In genomic region chr4:152165851-152166250, GRCh38 we compare ENCODE assay signal across 21 cellular contexts.
DNase-seq lines count a peak whose midpoint lies in the region; ATAC-seq and TF ChIP-seq lines count a peak whose summit lies in the region.
"Had no signal": no experiment of that assay in that cellular context is flagged by ENCODE, and none has a peak within 500 bp of the region (broad histone marks: within the 10 kb centered on the region; RNA-seq: fewer than 3 reads in every experiment).

No MANE protein-coding gene starts in this region.

- H3K9me3 ChIP-seq in HUES64 (ENCODE audit: insufficient read depth, low read depth, low read length), result no peaks in the 10 kb centered on the region
- no peaks in the 10 kb centered on the region for H3K9me3 ChIP-seq in endodermal cell (ENCODE audit: control insufficient read depth, low read length)
- H3K9me3 ChIP-seq in BE2C, result no peaks in the 10 kb centered on the region
- H3K9me3 ChIP-seq: A549, SJSA1 had no signal

- peaks cover 31% of the 10 kb centered on the region for H3K4me1 ChIP-seq in HUES64 (ENCODE audit: insufficient read depth, low read length)
- no peaks in the 10 kb centered on the region for H3K4me1 ChIP-seq in endodermal cell (ENCODE audit: control insufficient read depth, insufficient read depth, low read length)
- peaks cover 22% of the 10 kb centered on the region for H3K4me1 ChIP-seq in BE2C
- H3K4me1 ChIP-seq: A549, SJSA1 had no signal

- TF ChIP-seq CTCF in endodermal cell (conservative IDR thresholded peaks at IDR 0.05) (no peak), BE2C (IDR thresholded peaks at IDR 0.05; ENCODE audit: low read depth, low read length) (no peak)

- no peak overlapping the region for H3K4me3 Mint-ChIP-seq in endodermal cell
- no peak overlapping the region for H3K4me3 Mint-ChIP-seq in activated naive CD4-positive, alpha-beta T cell treated with anti-CD3 and anti-CD28 coated beads, Interleukin-2, amount 10 ng/mL, durations not matched to agents 7 days and 5 days
- H3K4me3 Mint-ChIP-seq: CD4-positive, alpha-beta memory T cell had no signal

- DNase-seq in endodermal cell (no peak), myocyte (ENCODE audit: low read depth) (peak; percentile 28), BE2C (no peak)
- DNase-seq in activated T-cell treated with anti-CD3 and anti-CD28 coated beads, Interleukin-2, amount 50 U/mL, for 1 hour, result no peak
- DNase-seq in activated naive CD4-positive, alpha-beta T cell treated with anti-CD3 and anti-CD28 coated beads, Interleukin-2, amount 10 ng/mL, durations not matched to agents 7 days and 5 days, result no peak
- DNase-seq: AML-193; C1 segment of cervical spinal cord; CD4-positive, alpha-beta memory T cell; COR-L47; GOT3; HCEC 1CT; NCI-H1105 treated with DMSO at 0.1 percent for 48 hours; NCI-H1930; NCI-H446 treated with DMSO at 0.1 percent for 48 hours; Right ventricle myocardium superior; RPMI8226 had no signal

- no peaks in the 10 kb centered on the region for H3K36me3 Mint-ChIP-seq in endodermal cell (ENCODE audit: low read depth)
- H3K36me3 Mint-ChIP-seq in activated naive CD4-positive, alpha-beta T cell treated with anti-CD3 and anti-CD28 coated beads, Interleukin-2, amount 10 ng/mL, durations not matched to agents 7 days and 5 days, result peaks cover 1% of the 10 kb centered on the region
- H3K36me3 Mint-ChIP-seq: CD4-positive, alpha-beta memory T cell had no signal

- H3K9me3 Mint-ChIP-seq in endodermal cell, result no peaks in the 10 kb centered on the region
- no peaks in the 10 kb centered on the region for H3K9me3 Mint-ChIP-seq in activated naive CD4-positive, alpha-beta T cell treated with anti-CD3 and anti-CD28 coated beads, Interleukin-2, amount 10 ng/mL, durations not matched to agents 7 days and 5 days
- H3K9me3 Mint-ChIP-seq: CD4-positive, alpha-beta memory T cell had no signal

- H3K27ac ChIP-seq in HUES64 (ENCODE audit: low read depth, low read length) (peak overlapping the region; percentile 57; the same call in 1 of the 2 replicates), endodermal cell (ENCODE audit: low read depth, low read length) (no peak overlapping the region)
- H3K27ac ChIP-seq: A549, HL-60, SJSA1 had no signal

- peak overlapping the region; percentile 71 for H3K27ac Mint-ChIP-seq in endodermal cell
- no peak overlapping the region for H3K27ac Mint-ChIP-seq in activated naive CD4-positive, alpha-beta T cell treated with anti-CD3 and anti-CD28 coated beads, Interleukin-2, amount 10 ng/mL, durations not matched to agents 7 days and 5 days

- no peaks in the 10 kb centered on the region for H3K27me3 ChIP-seq in HUES64 (ENCODE audit: insufficient read depth, low read length)
- H3K27me3 ChIP-seq in endodermal cell (ENCODE audit: control insufficient read depth, insufficient read depth, low read length, poor library complexity, severe bottlenecking), result peaks cover 19% of the 10 kb centered on the region
- H3K27me3 ChIP-seq in BE2C, result no peaks in the 10 kb centered on the region
- H3K27me3 ChIP-seq: SJSA1 had no signal

- H3K9ac ChIP-seq in HUES64 (ENCODE audit: low read depth, low read length) (no peak overlapping the region), endodermal cell (ENCODE audit: extremely low read depth, low read length, poor library complexity, severe bottlenecking) (no peak overlapping the region)

- H3K27me3 Mint-ChIP-seq in endodermal cell (ENCODE audit: insufficient read depth), result peaks cover 11% of the 10 kb centered on the region
- H3K27me3 Mint-ChIP-seq in activated naive CD4-positive, alpha-beta T cell treated with anti-CD3 and anti-CD28 coated beads, Interleukin-2, amount 10 ng/mL, durations not matched to agents 7 days and 5 days, result peaks cover 41% of the 10 kb centered on the region

- H3K4me1 Mint-ChIP-seq in endodermal cell, result peaks cover 8% of the 10 kb centered on the region
- H3K4me1 Mint-ChIP-seq in activated naive CD4-positive, alpha-beta T cell treated with anti-CD3 and anti-CD28 coated beads, Interleukin-2, amount 10 ng/mL, durations not matched to agents 7 days and 5 days, result no peaks in the 10 kb centered on the region

- CTCF ChIA-PET in activated naive CD4-positive, alpha-beta T cell treated with anti-CD3 and anti-CD28 coated beads, Interleukin-2, amount 10 ng/mL, durations not matched to agents 7 days and 5 days (lab: Charles Lee), result no interaction called here

- H3K4me3 ChIP-seq in HUES64 (ENCODE audit: low read length), result no peak overlapping the region
- no peak overlapping the region for H3K4me3 ChIP-seq in endodermal cell (ENCODE audit: low read length)
- no peak overlapping the region for H3K4me3 ChIP-seq in BE2C (ENCODE audit: low read depth, low read length)
- H3K4me3 ChIP-seq: A549, SJSA1 had no signal

- no peak for ATAC-seq in HG02759 (IDR thresholded peaks at IDR 0.05; ENCODE audit: unreplicated experiment)
- ATAC-seq: A549 had no signal

- WGBS in HUES64, result 86% methylated on average over 4 of the region's 4 CpGs
- WGBS in endodermal cell (ENCODE audit: insufficient coverage in 1 of 2, insufficient read length in 1 of 2), 2 experiments, result 89 to 97% methylated on average over 4 of the region's 4 CpGs

- no peaks in the 10 kb centered on the region for H3K36me3 ChIP-seq in HUES64 (ENCODE audit: insufficient read depth, low read length)
- no peaks in the 10 kb centered on the region for H3K36me3 ChIP-seq in endodermal cell (ENCODE audit: control insufficient read depth, insufficient read depth, low read length)
- no peaks in the 10 kb centered on the region for H3K36me3 ChIP-seq in BE2C
- H3K36me3 ChIP-seq: SJSA1 had no signal
